ENCODE assay signal across 18 cellular contexts in genomic region chr11:64178203-64178602, GRCh38.
"Had no signal": no experiment of that assay in that cellular context is flagged by ENCODE, and none has a peak within 500 bp of the region (broad histone marks: within the 10 kb centered on the region; RNA-seq: fewer than 3 reads in every experiment).

No MANE protein-coding gene starts in this region.

- ATAC-seq: naive thymus-derived CD4-positive, alpha-beta T cell; sciatic nerve; upper lobe of right lung had no signal

- H3K27ac Mint-ChIP-seq: activated CD4-positive, alpha-beta T cell treated with anti-CD3 and anti-CD28 coated beads, Interleukin-2, amount 10 ng/mL, durations not matched to agents 24 days and 14 days; activated T-cell treated with anti-CD3 and anti-CD28 coated beads, Interleukin-2, amount 50 U/mL, for 24 hours had no signal

- DNase-seq: activated CD4-positive, alpha-beta T cell treated with anti-CD3 and anti-CD28 coated beads, Interleukin-2, amount 10 ng/mL, durations not matched to agents 24 days and 14 days; activated effector memory CD4-positive, alpha-beta T cell treated with anti-CD3 and anti-CD28 coated beads, Interleukin-2, amount 50 U/mL, for 16 hours; activated naive CD4-positive, alpha-beta T cell treated with anti-CD3 and anti-CD28 coated beads, Interleukin-2, amount 10 ng/mL, durations not matched to agents 7 days and 5 days; activated T-cell treated with anti-CD3 and anti-CD28 coated beads, Interleukin-2, amount 50 U/mL, for 24 hours; amygdala; colonic mucosa; hippocampal formation; kidney glomerular epithelial cell; left ventricle myocardium inferior; naive thymus-derived CD4-positive, alpha-beta T cell; stimulated activated CD4-positive, alpha-beta T cell treated with anti-CD3 and anti-CD28 coated beads, Interleukin-15, amount 100 ng/mL, for 24 hours; stimulated activated naive CD4-positive, alpha-beta T cell treated with Interleukin-2 at 50 U/mL for 16 hours; substantia nigra; thyroid gland; upper lobe of right lung had no signal

- H3K4me3 Mint-ChIP-seq: activated CD4-positive, alpha-beta T cell treated with anti-CD3 and anti-CD28 coated beads, Interleukin-2, amount 10 ng/mL, durations not matched to agents 24 days and 14 days; activated naive CD4-positive, alpha-beta T cell treated with anti-CD3 and anti-CD28 coated beads, Interleukin-2, amount 10 ng/mL, durations not matched to agents 7 days and 5 days; activated T-cell treated with anti-CD3 and anti-CD28 coated beads, Interleukin-2, amount 50 U/mL, for 24 hours; naive thymus-derived CD4-positive, alpha-beta T cell; neural crest cell; T-helper 1 cell treated with Interleukin-12 subunit alpha and Interleukin-12 subunit beta and Interleukin-4 antibody, amounts not matched to agents 30 μg/mL and 1 μg/mL, for 36 hours had no signal

- H3K27me3 Mint-ChIP-seq: activated CD4-positive, alpha-beta T cell treated with anti-CD3 and anti-CD28 coated beads, Interleukin-2, amount 10 ng/mL, durations not matched to agents 24 days and 14 days; activated naive CD4-positive, alpha-beta T cell treated with anti-CD3 and anti-CD28 coated beads, Interleukin-2, amount 10 ng/mL, durations not matched to agents 7 days and 5 days; activated T-cell treated with anti-CD3 and anti-CD28 coated beads, Interleukin-2, amount 50 U/mL, for 24 hours; naive thymus-derived CD4-positive, alpha-beta T cell had no signal
